13 cellular contexts compared by ENCODE assay signal in the genomic region with DNA sequence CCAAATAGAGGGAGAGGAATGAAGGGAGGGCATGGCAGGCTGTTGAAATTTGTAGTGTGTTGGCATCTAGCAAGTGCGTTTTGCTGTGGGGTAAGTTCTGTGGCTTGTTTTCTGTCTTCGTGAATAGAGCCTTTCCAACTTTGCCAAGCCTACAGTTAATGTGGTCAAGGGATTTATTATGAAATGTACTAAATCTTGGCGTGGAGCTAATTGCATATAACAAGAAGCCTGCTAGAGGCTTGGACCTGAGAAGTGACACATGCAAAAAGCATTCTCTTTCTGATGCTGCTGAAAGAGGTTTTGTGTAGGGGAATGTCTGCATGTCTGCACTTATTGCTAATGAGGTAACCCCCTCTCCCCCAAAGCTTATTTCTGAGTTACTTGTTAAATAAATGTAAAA.
DNase-seq lines count a peak whose midpoint lies in the region; ATAC-seq and TF ChIP-seq lines count a peak whose summit lies in the region.
"Had no signal": no experiment of that assay in that cellular context is flagged by ENCODE, and none has a peak within 500 bp of the region (broad histone marks: within the 10 kb centered on the region; RNA-seq: fewer than 3 reads in every experiment).

No MANE protein-coding gene starts in this region.

- H2AK5ac ChIP-seq in mesendoderm (ENCODE audit: low read length): no peak overlapping the region

- H3K27me3 ChIP-seq in mesendoderm (ENCODE audit: insufficient read depth, low read length, poor library complexity): no peaks in the 10 kb centered on the region
- H3K27me3 ChIP-seq: ascending aorta had no signal

- H3K18ac ChIP-seq in mesendoderm (ENCODE audit: low read length): no peak overlapping the region

- no CpG with 5 or more reads among the region's 3 CpGs for WGBS in mesendoderm (ENCODE audit: extremely low coverage, insufficient coverage, low lambda C conversion rate)

- no peak overlapping the region for H3K4ac ChIP-seq in mesendoderm (ENCODE audit: low read depth, low read length)

- no peak overlapping the region for H4K8ac ChIP-seq in mesendoderm (ENCODE audit: low read depth, low read length)

- H2BK120ac ChIP-seq in mesendoderm (ENCODE audit: low read depth, low read length): no peak overlapping the region

- H4K5ac ChIP-seq in mesendoderm (ENCODE audit: low read length): no peak overlapping the region

- H3K4me1 ChIP-seq in mesendoderm (ENCODE audit: control insufficient read depth, low read depth, low read length): peaks cover 3% of the 10 kb centered on the region

- peak; percentile 1 for DNase-seq in AG09319 (ENCODE audit: extremely low read depth, low read depth)
- DNase-seq in RWPE1 (ENCODE audit: low spot score): peak; percentile 36
- peak; percentile 22 for DNase-seq in epidermal melanocyte (ENCODE audit: insufficient read length, low spot score)
- DNase-seq in mesendoderm: peak; percentile 72
- no peak for DNase-seq in G401 (ENCODE audit: low spot score)
- DNase-seq in NCI-H1694 treated with DMSO at 0.1 percent for 48 hours (lab: John Stamatoyannopoulos, UW): no peak
- DNase-seq: ACHN, KBM-7, NCI-H1436 treated with DMSO at 0.1 percent for 48 hours, NCI-H526 had no signal

- H3K9ac ChIP-seq in mesendoderm (ENCODE audit: low read length): no peak overlapping the region

- no peaks in the 10 kb centered on the region for H3K79me2 ChIP-seq in mesendoderm (ENCODE audit: control insufficient read depth, insufficient read depth, low read length)

- CTCF ChIA-PET in RWPE1 (lab: Yijun Ruan, JAX): no interaction called here

- H3K79me1 ChIP-seq in mesendoderm (ENCODE audit: low read length): no peaks in the 10 kb centered on the region

- no peak for ATAC-seq in HG02610 (IDR thresholded peaks at IDR 0.05; ENCODE audit: unreplicated experiment)
- ATAC-seq in HG02970 (IDR thresholded peaks at IDR 0.05; ENCODE audit: low FRiP score, unreplicated experiment): no peak

- in situ Hi-C loops in G401 (cut with HindIII; ENCODE audit: low sequenced_read_pairs): no loop called here

- TF ChIP-seq CTCF in AG09319 (IDR thresholded peaks at IDR 0.05; ENCODE audit: low read depth, low read length) (no peak), RWPE1 (conservative IDR thresholded peaks at IDR 0.05; ENCODE audit: low read depth) (no peak)

- no peak overlapping the region for H2BK5ac ChIP-seq in mesendoderm (ENCODE audit: low read length)

- POLR2A ChIA-PET in RWPE1 (lab: Yijun Ruan, JAX; ENCODE audit: low non-redundant PET): no interaction called here

- no peak overlapping the region for H3K23ac ChIP-seq in mesendoderm (ENCODE audit: low read length)

- H3K27ac ChIP-seq in RWPE1: no peak overlapping the region
- H3K27ac ChIP-seq in mesendoderm (ENCODE audit: low read depth, low read length): peak overlapping the region; percentile 37

- H3K56ac ChIP-seq in mesendoderm (ENCODE audit: low read length): peak overlapping the region; percentile 17

- H3K4me3 ChIP-seq in mesendoderm (ENCODE audit: low read length): no peak overlapping the region
- H3K4me3 ChIP-seq: ascending aorta had no signal

- no peaks in the 10 kb centered on the region for H3K36me3 ChIP-seq in mesendoderm (ENCODE audit: control insufficient read depth, insufficient read depth, low read length)
- H3K36me3 ChIP-seq: ascending aorta had no signal

- H3K4me2 ChIP-seq in mesendoderm (ENCODE audit: low read length): no peak overlapping the region

- H2BK15ac ChIP-seq in mesendoderm (replicated peaks; ENCODE audit: low read depth): no peak overlapping the region

Comparison
In these comparisons a context has a peak if more than half of its experiments do, and no peak if none do; other contexts are left out.
1. DNase-seq: peak in AG09319 (single experiment), RWPE1 (single experiment), epidermal melanocyte (single experiment) and mesendoderm (single experiment); none in G401 (single experiment) and NCI-H1694 treated with DMSO at 0.1 percent for 48 hours (single experiment).